Comparison of ENCODE assay signal across 14 cellular contexts in the genomic region with DNA sequence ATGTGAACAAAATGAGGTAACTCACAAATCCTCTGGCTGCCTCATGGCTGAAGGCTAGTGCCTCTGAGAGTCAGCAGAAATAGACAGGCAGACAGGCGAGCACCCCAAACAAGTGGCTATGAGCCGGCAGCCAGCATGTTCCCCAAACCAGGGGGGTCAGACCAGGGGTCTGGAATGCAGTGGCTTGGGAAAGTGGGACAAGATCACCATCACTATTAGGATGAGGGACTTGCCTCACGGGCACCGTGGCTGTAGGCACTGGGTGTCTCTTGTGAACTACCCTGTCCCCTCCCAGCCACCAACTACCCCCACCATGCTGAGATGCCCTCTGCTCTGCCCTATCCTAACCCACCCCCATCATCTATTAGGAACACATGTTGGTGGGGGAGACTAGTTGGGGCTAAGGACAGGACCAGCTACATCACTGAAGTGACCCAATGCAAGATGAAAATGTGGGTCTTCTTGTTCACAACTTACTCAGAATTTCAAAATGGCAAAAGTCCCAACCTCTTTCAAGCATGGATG.
"Had no signal": no experiment of that assay in that cellular context is flagged by ENCODE, and none has a peak within 500 bp of the region (broad histone marks: within the 10 kb centered on the region; RNA-seq: fewer than 3 reads in every experiment).

No MANE protein-coding gene starts in this region.

- H3K27ac ChIP-seq: colonic mucosa, heart left ventricle, ovary, stomach, uterus had no signal

- H3K27me3 ChIP-seq: colonic mucosa, heart left ventricle, ovary, stomach, uterus had no signal

- H3K4me3 Mint-ChIP-seq: naive thymus-derived CD8-positive, alpha-beta T cell had no signal

- DNase-seq: colonic mucosa; heart left ventricle; hypothalamus; mucosa of descending colon; naive thymus-derived CD8-positive, alpha-beta T cell; ovary; right cardiac atrium; small intestine; stimulated activated CD4-positive, alpha-beta T cell treated with anti-CD3 and anti-CD28 coated beads, Interleukin-12 subunit alpha, Interleukin-12 subunit beta, amount 100 ng/mL, for 4 hours; stimulated activated naive CD4-positive, alpha-beta T cell; stomach; substantia nigra; uterus had no signal

- H3K4me3 ChIP-seq: colonic mucosa, heart left ventricle, mucosa of descending colon, ovary, stomach, uterus had no signal

- ATAC-seq: heart left ventricle; left lobe of liver; mucosa of descending colon; naive thymus-derived CD8-positive, alpha-beta T cell had no signal

- H3K36me3 Mint-ChIP-seq: naive thymus-derived CD8-positive, alpha-beta T cell had no signal

- H3K4me1 Mint-ChIP-seq: naive thymus-derived CD8-positive, alpha-beta T cell had no signal
